Comparison of ENCODE assay signal across 22 cellular contexts in the genomic region with DNA sequence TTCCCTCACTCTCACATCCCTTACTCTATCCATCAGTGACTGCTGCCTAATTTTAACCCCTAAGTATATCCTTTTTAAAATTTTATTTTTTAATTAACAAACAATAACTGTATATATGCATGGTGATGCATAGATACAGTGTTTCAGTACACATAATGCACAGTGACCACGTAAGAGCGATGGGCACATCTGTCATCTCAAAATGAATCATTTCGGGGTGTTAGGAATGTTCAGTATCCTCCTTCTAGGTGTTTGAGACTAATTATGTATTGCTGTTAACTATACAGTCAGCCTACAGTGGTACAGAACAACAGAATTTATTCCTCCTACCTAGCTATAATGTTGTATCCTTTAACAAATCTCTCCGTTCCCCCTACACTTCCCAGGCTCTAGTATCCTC.
"Had no signal": no experiment of that assay in that cellular context is flagged by ENCODE, and none has a peak within 500 bp of the region (broad histone marks: within the 10 kb centered on the region; RNA-seq: fewer than 3 reads in every experiment).

No MANE protein-coding gene starts in this region.

- H3K4me1 ChIP-seq: gastrocnemius medialis, heart right ventricle, testis, tibial nerve, upper lobe of right lung, vagina had no signal

- H3K9me3 ChIP-seq: esophagus muscularis mucosa, gastrocnemius medialis, heart right ventricle, spleen, testis, tibial nerve, upper lobe of right lung, vagina had no signal

- H3K27me3 ChIP-seq: esophagus muscularis mucosa, gastrocnemius medialis, heart right ventricle, spleen, testis, tibial nerve, upper lobe of right lung, vagina had no signal

- H3K4me1 Mint-ChIP-seq: natural killer cell had no signal

- H3K4me3 Mint-ChIP-seq: dendritic cell treated with granulocyte-macrophage colony-stimulating factor and Interleukin-4, amounts not matched to agents 40 ng/mL and 50 ng/mL, for 4 days; effector memory CD8-positive, alpha-beta T cell; natural killer cell; neural crest cell had no signal

- H3K27me3 Mint-ChIP-seq: dendritic cell treated with granulocyte-macrophage colony-stimulating factor and Interleukin-4, amounts not matched to agents 40 ng/mL and 50 ng/mL, for 4 days; effector memory CD8-positive, alpha-beta T cell had no signal

- ATAC-seq: effector memory CD8-positive, alpha-beta T cell; heart right ventricle; natural killer cell; sciatic nerve had no signal

- H3K9me3 Mint-ChIP-seq: dendritic cell treated with granulocyte-macrophage colony-stimulating factor and Interleukin-4, amounts not matched to agents 40 ng/mL and 50 ng/mL, for 4 days; effector memory CD8-positive, alpha-beta T cell; natural killer cell; neural crest cell had no signal

- H3K27ac ChIP-seq: epithelial cell of prostate, esophagus muscularis mucosa, gastrocnemius medialis, heart right ventricle, spleen, testis, tibial nerve, upper lobe of right lung, vagina had no signal

- H3K27ac Mint-ChIP-seq: dendritic cell treated with granulocyte-macrophage colony-stimulating factor and Interleukin-4, amounts not matched to agents 40 ng/mL and 50 ng/mL, for 4 days; effector memory CD8-positive, alpha-beta T cell; natural killer cell had no signal

- DNase-seq: effector memory CD8-positive, alpha-beta T cell; gastrocnemius medialis; heart right ventricle; hypothalamus; kidney glomerular epithelial cell; mesendoderm; natural killer cell; posterior cingulate gyrus; spleen; stimulated activated CD4-positive, alpha-beta T cell treated with anti-CD3 and anti-CD28 coated beads, Interleukin-15, amount 100 ng/mL, for 24 hours; stimulated activated CD4-positive, alpha-beta T cell treated with anti-CD3 and anti-CD28 coated beads, Interleukin-1b, Interleukin-23, amount 100 ng/mL, for 48 hours; stimulated activated CD4-positive, alpha-beta T cell treated with anti-CD3 and anti-CD28 coated beads, Interleukin-4, amount 100 ng/mL, for 24 hours; stimulated activated naive CD4-positive, alpha-beta T cell treated with Interleukin-2 at 50 U/mL for 16 hours; testis; upper lobe of right lung had no signal

- H3K4me3 ChIP-seq: esophagus muscularis mucosa, gastrocnemius medialis, heart right ventricle, spleen, testis, tibial nerve, upper lobe of right lung, vagina had no signal

- H3K36me3 ChIP-seq: esophagus muscularis mucosa, gastrocnemius medialis, tibial nerve, upper lobe of right lung, vagina had no signal

- H3K36me3 Mint-ChIP-seq: natural killer cell had no signal
